13 cellular contexts compared by ENCODE assay signal in genomic region chr1:170659404-170660035, GRCh38. TPM values are rescaled to one million over a fixed set of nuclear protein-coding genes. Genes with fewer than 3 reads are reported as not detected.
"Had no signal": no experiment of that assay in that cellular context is flagged by ENCODE, and none has a peak within 500 bp of the region (broad histone marks: within the 10 kb centered on the region; RNA-seq: fewer than 3 reads in every experiment).

No MANE protein-coding gene starts in this region.

- H3K4me3 Mint-ChIP-seq: activated B cell treated with CpG ODN at 0.5 μM for 24 hours; activated CD4-positive, alpha-beta T cell treated with anti-CD3 and anti-CD28 coated beads, Interleukin-2, amount 10 ng/mL, durations not matched to agents 24 days and 14 days; activated naive CD4-positive, alpha-beta T cell treated with anti-CD3 and anti-CD28 coated beads for 36 hours; activated T-helper 17 cell treated with anti-CD3 and anti-CD28 coated beads, Interleukin-2, amount 50 U/mL, for 72 hours; effector memory CD8-positive, alpha-beta T cell; T-helper 1 cell treated with Interleukin-12 subunit alpha and Interleukin-12 subunit beta and Interleukin-4 antibody, amounts not matched to agents 30 μg/mL and 1 μg/mL, for 36 hours had no signal

- H3K27ac Mint-ChIP-seq: activated B cell treated with CpG ODN at 0.5 μM for 24 hours; activated CD4-positive, alpha-beta T cell treated with anti-CD3 and anti-CD28 coated beads, Interleukin-2, amount 10 ng/mL, durations not matched to agents 24 days and 14 days; activated naive CD4-positive, alpha-beta T cell treated with anti-CD3 and anti-CD28 coated beads for 36 hours; activated T-helper 17 cell treated with anti-CD3 and anti-CD28 coated beads, Interleukin-2, amount 50 U/mL, for 72 hours; effector memory CD8-positive, alpha-beta T cell; T-helper 1 cell treated with Interleukin-12 subunit alpha and Interleukin-12 subunit beta and Interleukin-4 antibody, amounts not matched to agents 30 μg/mL and 1 μg/mL, for 36 hours had no signal

- DNase-seq: activated B cell treated with CpG ODN at 0.5 μM for 24 hours; activated CD4-positive, alpha-beta T cell treated with anti-CD3 and anti-CD28 coated beads, Interleukin-2, amount 10 ng/mL, durations not matched to agents 24 days and 14 days; activated naive CD4-positive, alpha-beta T cell treated with anti-CD3 and anti-CD28 coated beads for 36 hours; activated T-cell treated with anti-CD3 and anti-CD28 coated beads for 4 hours; caudate nucleus; cortex of kidney; effector memory CD8-positive, alpha-beta T cell; left ventricle myocardium superior; thyroid gland had no signal

- H3K27ac ChIP-seq: pancreas, thyroid gland had no signal

- H3K9me3 Mint-ChIP-seq: activated B cell treated with CpG ODN at 0.5 μM for 24 hours; activated naive CD4-positive, alpha-beta T cell treated with anti-CD3 and anti-CD28 coated beads for 36 hours; activated T-helper 17 cell treated with anti-CD3 and anti-CD28 coated beads, Interleukin-2, amount 50 U/mL, for 72 hours; effector memory CD8-positive, alpha-beta T cell; neural crest cell had no signal

- H3K9me3 ChIP-seq: pancreas, thyroid gland had no signal

- H3K4me3 ChIP-seq: pancreas, thyroid gland had no signal

- ATAC-seq: activated T-helper 17 cell treated with anti-CD3 and anti-CD28 coated beads, Interleukin-2, amount 50 U/mL, for 72 hours; effector memory CD8-positive, alpha-beta T cell; left ventricle myocardium superior; pancreas had no signal

- H3K36me3 ChIP-seq: pancreas, thyroid gland had no signal

RNA-seq across cellular contexts. Expression of gene PRRX1, which starts 4.4 kb away (rescaled TPM):
- total RNA-seq: activated B cell treated with CpG ODN at 0.5 μM for 24 hours; activated CD4-positive, alpha-beta T cell treated with anti-CD3 and anti-CD28 coated beads, Interleukin-2, amount 10 ng/mL, durations not matched to agents 24 days and 14 days; activated naive CD4-positive, alpha-beta T cell treated with anti-CD3 and anti-CD28 coated beads for 36 hours; activated T-helper 17 cell treated with anti-CD3 and anti-CD28 coated beads, Interleukin-2, amount 50 U/mL, for 72 hours had no signal
